In genomic region chr2:233083782-233084181, GRCh38 we compare ENCODE assay signal across 11 cellular contexts. TPM values are rescaled to one million over a fixed set of nuclear protein-coding genes. Genes with fewer than 3 reads are reported as not detected.
DNase-seq lines count a peak whose midpoint lies in the region; ATAC-seq and TF ChIP-seq lines count a peak whose summit lies in the region.
"Had no signal": no experiment of that assay in that cellular context is flagged by ENCODE, and none has a peak within 500 bp of the region (broad histone marks: within the 10 kb centered on the region; RNA-seq: fewer than 3 reads in every experiment).

No MANE protein-coding gene starts in this region.

- peaks cover 2% of the 10 kb centered on the region for H3K9me3 Mint-ChIP-seq in activated naive CD4-positive, alpha-beta T cell treated with anti-CD3 and anti-CD28 coated beads for 36 hours
- no peaks in the 10 kb centered on the region for H3K9me3 Mint-ChIP-seq in activated naive CD8-positive, alpha-beta T cell treated with anti-CD3 and anti-CD28 coated beads, Interleukin-2, amount 50 U/mL, for 24 hours
- no peaks in the 10 kb centered on the region for H3K9me3 Mint-ChIP-seq in Caco-2 (ENCODE audit: unreplicated experiment)

- H3K27me3 ChIP-seq in lung (ENCODE audit: control insufficient read depth, insufficient read depth) (no peaks in the 10 kb centered on the region), thyroid gland (no peaks in the 10 kb centered on the region), Caco-2 (replicated peaks; ENCODE audit: control insufficient read depth, insufficient read depth, low read length) (no peaks in the 10 kb centered on the region)

- no peak for DNase-seq in activated naive CD4-positive, alpha-beta T cell treated with anti-CD3 and anti-CD28 coated beads for 36 hours
- no peak for DNase-seq in activated naive CD4-positive, alpha-beta T cell treated with anti-CD3 and anti-CD28 coated beads, Interleukin-2, amount 50 U/mL, for 16 hours
- no peak for DNase-seq in activated naive CD8-positive, alpha-beta T cell treated with anti-CD3 and anti-CD28 coated beads, Interleukin-2, amount 50 U/mL, for 24 hours
- DNase-seq in lung (ENCODE audit: low spot score) = no peak
- DNase-seq in thyroid gland = no peak
- no peak for DNase-seq in AG08396 (ENCODE audit: low spot score)
- no peak for DNase-seq in Caco-2
- no peak for DNase-seq in GOT3 (lab: John Stamatoyannopoulos, UW)
- DNase-seq: kidney glomerular epithelial cell, NCI-H510A treated with DMSO at 0.1 percent for 48 hours had no signal

- H3K4me3 ChIP-seq in lung = no peak overlapping the region
- H3K4me3 ChIP-seq in thyroid gland (replicated peaks in 1 of 3) = no peak overlapping the region
- H3K4me3 ChIP-seq in Caco-2 (ENCODE audit: low read depth, low read length) = no peak overlapping the region

- BruUV-seq in Caco-2 (replicated peaks; lab: Mats Ljungman, UMichigan) = no TSS peak

- H3K4me1 ChIP-seq in lung (ENCODE audit: control insufficient read depth in 2 of 2, insufficient read depth in 2 of 2, low read length in 2 of 2) (peaks cover 0 to 16% of the 10 kb centered on the region in 2 donors), thyroid gland (peaks cover 0 to 18% of the 10 kb centered on the region in 2 donors), Caco-2 (no peaks in the 10 kb centered on the region)

- peaks cover 87% of the 10 kb centered on the region for H3K4me1 Mint-ChIP-seq in activated naive CD4-positive, alpha-beta T cell treated with anti-CD3 and anti-CD28 coated beads for 36 hours (ENCODE audit: low read depth)
- peaks cover 90% of the 10 kb centered on the region for H3K4me1 Mint-ChIP-seq in activated naive CD8-positive, alpha-beta T cell treated with anti-CD3 and anti-CD28 coated beads, Interleukin-2, amount 50 U/mL, for 24 hours
- H3K4me1 Mint-ChIP-seq in Caco-2 (ENCODE audit: low read depth, unreplicated experiment) = no peaks in the 10 kb centered on the region

- no peak for ATAC-seq in activated naive CD8-positive, alpha-beta T cell treated with anti-CD3 and anti-CD28 coated beads, Interleukin-2, amount 50 U/mL, for 24 hours
- no peak for ATAC-seq in lung (ENCODE audit: insufficient read depth, low FRiP score)

- TF ChIP-seq POLR2A in thyroid gland (IDR thresholded peaks at IDR 0.05) = no peak

- H3K27ac ChIP-seq in lung (ENCODE audit: low read depth in 1 of 2, low read length in 1 of 2) (peak overlapping the region; percentile 72 to 91), thyroid gland (peak overlapping the region; percentile 30 to 70 (median 58))

- peaks cover 42% of the 10 kb centered on the region for H3K36me3 Mint-ChIP-seq in activated naive CD4-positive, alpha-beta T cell treated with anti-CD3 and anti-CD28 coated beads for 36 hours (ENCODE audit: low read depth)
- H3K36me3 Mint-ChIP-seq in activated naive CD8-positive, alpha-beta T cell treated with anti-CD3 and anti-CD28 coated beads, Interleukin-2, amount 50 U/mL, for 24 hours (ENCODE audit: low read depth) = peaks cover 54% of the 10 kb centered on the region
- no peaks in the 10 kb centered on the region for H3K36me3 Mint-ChIP-seq in Caco-2 (ENCODE audit: insufficient read depth, unreplicated experiment)

- peak overlapping the region; percentile 58 for H3K4me3 Mint-ChIP-seq in activated naive CD4-positive, alpha-beta T cell treated with anti-CD3 and anti-CD28 coated beads for 36 hours
- peak overlapping the region; percentile 76 for H3K4me3 Mint-ChIP-seq in activated naive CD8-positive, alpha-beta T cell treated with anti-CD3 and anti-CD28 coated beads, Interleukin-2, amount 50 U/mL, for 24 hours
- no peak overlapping the region for H3K4me3 Mint-ChIP-seq in Caco-2 (ENCODE audit: unreplicated experiment)

- CTCF ChIA-PET in activated naive CD4-positive, alpha-beta T cell treated with anti-CD3 and anti-CD28 coated beads for 36 hours (lab: Charles Lee) = interaction anchor here (0.6 to 5.3 kb wide), 6 partner anchors 8 to 148 kb away, joined by 3 to 41 read pairs (median 4); partner anchors contain the start of gene INPP5D
- CTCF ChIA-PET in Caco-2 (lab: Charles Lee) = no interaction called here

- POLR2A ChIA-PET in Caco-2 (lab: Charles Lee) = no interaction called here

- no peaks in the 10 kb centered on the region for H3K27me3 Mint-ChIP-seq in activated naive CD4-positive, alpha-beta T cell treated with anti-CD3 and anti-CD28 coated beads for 36 hours (ENCODE audit: low read depth)
- H3K27me3 Mint-ChIP-seq in activated naive CD8-positive, alpha-beta T cell treated with anti-CD3 and anti-CD28 coated beads, Interleukin-2, amount 50 U/mL, for 24 hours = no peaks in the 10 kb centered on the region
- peaks cover 7% of the 10 kb centered on the region for H3K27me3 Mint-ChIP-seq in Caco-2 (ENCODE audit: insufficient read depth, unreplicated experiment)

- WGBS in lung, 2 donors = 61 to 73% methylated on average over 8 of the region's 8 CpGs
- 87 to 92% methylated on average over 8 of the region's 8 CpGs for WGBS in thyroid gland, 2 donors

- H3K9me3 ChIP-seq in lung (ENCODE audit: control insufficient read depth in 2 of 2, insufficient read depth in 1 of 2, low read length in 1 of 2) (no peaks in the 10 kb centered on the region), thyroid gland (no peaks in the 10 kb centered on the region), Caco-2 (no peaks in the 10 kb centered on the region)

- H3K36me3 ChIP-seq in lung (ENCODE audit: control insufficient read depth in 2 of 2, insufficient read depth in 2 of 2, low read length in 2 of 2) = no peaks in the 10 kb centered on the region
- H3K36me3 ChIP-seq in thyroid gland = no peaks in the 10 kb centered on the region
- H3K36me3 ChIP-seq in Caco-2 (ENCODE audit: control insufficient read depth, insufficient read depth, low read length) = no peaks in the 10 kb centered on the region

- TF ChIP-seq CTCF in lung (IDR thresholded peaks at IDR 0.05; ENCODE audit: control extremely low read depth, extremely low read depth) = no peak
- no peak for TF ChIP-seq CTCF in thyroid gland (IDR thresholded peaks at IDR 0.05)
- no peak for TF ChIP-seq CTCF in Caco-2 (IDR thresholded peaks at IDR 0.05; ENCODE audit: insufficient read depth in 1 of 2, low read depth in 1 of 2, low read length in 1 of 2, severe bottlenecking in 1 of 2, unreplicated experiment in 1 of 2)

- H3K27ac Mint-ChIP-seq in activated naive CD4-positive, alpha-beta T cell treated with anti-CD3 and anti-CD28 coated beads for 36 hours = peak overlapping the region; percentile 96
- H3K27ac Mint-ChIP-seq in activated naive CD8-positive, alpha-beta T cell treated with anti-CD3 and anti-CD28 coated beads, Interleukin-2, amount 50 U/mL, for 24 hours = peak overlapping the region; percentile 81
- H3K27ac Mint-ChIP-seq in Caco-2 (ENCODE audit: unreplicated experiment) = no peak overlapping the region

- intact Hi-C loops in activated naive CD4-positive, alpha-beta T cell treated with anti-CD3 and anti-CD28 coated beads for 36 hours (cut with micrococcal nuclease) = loop anchor here (2.0 to 10.0 kb wide), 7 partner anchors 31 to 1409 kb away; partner anchors contain the start of genes DGKD and HJURP
- intact Hi-C loops in thyroid gland (cut with DNase I) (no loop called here), Caco-2 (cut with micrococcal nuclease; ENCODE audit: unreplicated experiment) (no loop called here)

RNA-seq across cellular contexts. Expression of gene INPP5D, which starts 23.6 kb away (rescaled TPM):
- total RNA-seq in activated naive CD4-positive, alpha-beta T cell treated with anti-CD3 and anti-CD28 coated beads for 36 hours = 10 to 100 TPM; 50.9 to 51.0 TPM
- total RNA-seq in lung (10 to 100 TPM; 24.9 to 26.1 TPM), thyroid gland (10 to 100 TPM in 2 of 4 donors, 1 to 10 TPM in 2; 7.1 to 13.4 (median 10.5) TPM), Caco-2 (2022) (not detected in 2 replicates)
- polyA plus RNA-seq in lung = 10 to 100 TPM in 1 of 2 donors, 1 to 10 TPM in 1; 7.6 to 25.8 TPM

RNA-seq across cellular contexts. Expression of gene NEU2, which starts 51.3 kb away (rescaled TPM):
- total RNA-seq in activated naive CD4-positive, alpha-beta T cell treated with anti-CD3 and anti-CD28 coated beads for 36 hours = not detected
- total RNA-seq in lung (not detected), thyroid gland (not detected), Caco-2 (2022) (not detected in 2 replicates)
- not detected for polyA plus RNA-seq in lung
- total RNA-seq: T-helper 1 cell treated with Interleukin-12 subunit alpha and Interleukin-12 subunit beta and Interleukin-4 antibody, amounts not matched to agents 30 ng/mL and 1 ng/mL, for 36 hours had no signal
